Comparison of ENCODE assay signal across 39 cellular contexts in the genomic region with DNA sequence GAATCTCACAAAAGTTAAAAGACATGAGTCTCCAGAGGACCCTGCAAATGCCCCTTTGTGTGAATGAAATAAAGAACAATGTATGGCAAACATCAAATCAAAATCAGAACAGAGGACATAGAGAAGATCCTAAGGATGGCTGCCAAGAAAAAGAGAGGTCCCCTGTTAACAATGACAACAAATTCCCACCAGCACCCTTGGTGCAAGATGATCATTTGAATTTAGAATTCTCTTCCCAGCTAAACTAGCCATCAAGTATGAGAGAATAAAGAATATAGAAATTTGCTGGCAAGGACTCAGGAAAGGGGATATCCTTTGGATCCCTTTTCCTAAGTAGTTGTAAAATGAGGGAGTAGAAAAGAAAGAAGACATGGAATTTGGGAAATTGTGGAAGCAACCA. TPM values are rescaled to one million over a fixed set of nuclear protein-coding genes. Genes with fewer than 3 reads are reported as not detected.
"Had no signal": no experiment of that assay in that cellular context is flagged by ENCODE, and none has a peak within 500 bp of the region (broad histone marks: within the 10 kb centered on the region; RNA-seq: fewer than 3 reads in every experiment).

No MANE protein-coding gene starts in this region.

- H3K27me3 ChIP-seq: MG63 had no signal

- H3K36me3 ChIP-seq: MG63 had no signal

- H3K4me3 ChIP-seq: MG63 had no signal

- DNase-seq: Karpas-422, Kasumi-1, MG63, MM.1S, MV-4-11, NCI-H1048, NCI-H1092, NCI-H1092 treated with DMSO at 0.1 percent for 48 hours, NCI-H1105, NCI-H1105 treated with DMSO at 0.1 percent for 48 hours, NCI-H1417, NCI-H1417 treated with DMSO at 0.1 percent for 48 hours, NCI-H1436, NCI-H1436 treated with DMSO at 0.1 percent for 48 hours, NCI-H146, NCI-H1694, NCI-H1694 treated with DMSO at 0.1 percent for 48 hours, NCI-H187, NCI-H187 treated with DMSO at 0.1 percent for 48 hours, NCI-H1930, NCI-H2029, NCI-H2029 treated with DMSO at 0.1 percent for 48 hours, NCI-H2081, NCI-H2081 treated with DMSO at 0.1 percent for 48 hours, NCI-H2107, NCI-H2171, NCI-H2171 treated with DMSO at 0.1 percent for 48 hours, NCI-H2227 treated with DMSO at 0.1 percent for 48 hours, NCI-H226, NCI-H345, NCI-H446, NCI-H446 treated with DMSO at 0.1 percent for 48 hours, NCI-H510A, NCI-H510A treated with DMSO at 0.1 percent for 48 hours, NCI-H524 had no signal

RNA-seq across cellular contexts. Expression of a gene that starts 8.2 kb away (rescaled TPM):
- total RNA-seq: MCF 10A, NCI-H460 had no signal

RNA-seq across cellular contexts. Expression of a gene that starts 21.3 kb away (rescaled TPM):
- total RNA-seq: MCF 10A, NCI-H460 had no signal

RNA-seq across cellular contexts. Expression of a gene that starts 39.7 kb away (rescaled TPM):
- total RNA-seq: LHCN-M2, M059J, MCF 10A, NCI-H460 had no signal
